ENCODE assay signal across 15 cellular contexts in the genomic region with DNA sequence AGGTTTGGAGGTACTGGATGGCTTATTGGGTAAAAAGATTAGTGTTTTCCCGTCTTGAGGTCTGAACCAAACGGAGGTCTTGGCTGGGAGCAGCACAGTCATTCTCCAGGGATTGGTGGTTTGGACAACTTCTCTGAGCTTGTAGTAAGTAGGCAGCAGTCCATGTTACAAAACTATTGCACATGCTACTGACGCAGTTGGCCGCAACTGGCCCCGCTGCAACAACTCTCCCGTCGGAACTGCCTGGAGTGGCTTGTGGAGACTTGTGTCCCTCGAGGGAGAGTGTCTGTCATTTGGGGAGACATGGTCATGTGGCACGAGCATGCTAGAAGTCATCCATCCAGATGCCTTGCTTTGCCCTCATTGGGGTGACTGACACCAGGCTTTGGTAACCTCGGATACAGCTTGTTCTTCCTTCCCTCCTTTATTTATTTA.
A peak's percentile ranks its signal among the peaks of the same experiment; 100 is the strongest.
DNase-seq lines count a peak whose midpoint lies in the region; TF ChIP-seq lines count a peak whose summit lies in the region.
"Had no signal": no experiment of that assay in that cellular context is flagged by ENCODE, and none has a peak within 500 bp of the region (broad histone marks: within the 10 kb centered on the region; RNA-seq: fewer than 3 reads in every experiment).

No MANE protein-coding gene starts in this region.

- H3F3A ChIP-seq in neural progenitor cell (ENCODE audit: low read depth), result no peaks in the 10 kb centered on the region

- H3K4me3 Mint-ChIP-seq in neural progenitor cell, result peak overlapping the region; percentile 28
- H3K4me3 Mint-ChIP-seq: activated CD8-positive, alpha-beta T cell treated with anti-CD3 and anti-CD28 coated beads, Interleukin-2, amount 10 ng/mL, durations not matched to agents 7 days and 5 days; naive thymus-derived CD4-positive, alpha-beta T cell; T-helper 2 cell treated with Interferon-gamma antibody and Interleukin-4, amounts not matched to agents 5 μg/mL and 100 μg/mL, for 36 hours had no signal

- H3K79me2 ChIP-seq in neural progenitor cell (ENCODE audit: low read depth), result no peaks in the 10 kb centered on the region

- peaks cover 2% of the 10 kb centered on the region for H3K36me3 Mint-ChIP-seq in neural progenitor cell
- H3K36me3 Mint-ChIP-seq: naive thymus-derived CD4-positive, alpha-beta T cell had no signal

- TF ChIP-seq POLR2A in adrenal gland (IDR thresholded peaks at IDR 0.05), result no peak

- H3K27ac Mint-ChIP-seq in neural progenitor cell, result peak overlapping the region; percentile 58
- H3K27ac Mint-ChIP-seq: activated CD8-positive, alpha-beta T cell treated with anti-CD3 and anti-CD28 coated beads, Interleukin-2, amount 10 ng/mL, durations not matched to agents 7 days and 5 days; naive thymus-derived CD4-positive, alpha-beta T cell; T-helper 2 cell treated with Interferon-gamma antibody and Interleukin-4, amounts not matched to agents 5 μg/mL and 100 μg/mL, for 36 hours had no signal

- H3K4me2 ChIP-seq in neural progenitor cell, result no peak overlapping the region

- H3K27me3 ChIP-seq in adrenal gland (no peaks in the 10 kb centered on the region), neural progenitor cell (no peaks in the 10 kb centered on the region), H7 (ENCODE audit: control insufficient read depth, insufficient read depth, low read length) (no peaks in the 10 kb centered on the region)

- no peaks in the 10 kb centered on the region for H3K36me3 ChIP-seq in adrenal gland (replicated peaks in 1 of 2)
- H3K36me3 ChIP-seq in neural progenitor cell, result no peaks in the 10 kb centered on the region
- no peaks in the 10 kb centered on the region for H3K36me3 ChIP-seq in H7 (replicated peaks; ENCODE audit: control insufficient read depth, insufficient read depth, low read length)
- H3K36me3 ChIP-seq: HAP-1 had no signal

- H3K27ac ChIP-seq in adrenal gland, result peak overlapping the region in 3 of 5 donors; percentile 28 to 80 (median 72)
- no peak overlapping the region for H3K27ac ChIP-seq in neural progenitor cell

- peaks cover 17% of the 10 kb centered on the region for H3K27me3 Mint-ChIP-seq in neural progenitor cell (ENCODE audit: insufficient read depth, low read depth)

- peaks cover 24 to 62% of the 10 kb centered on the region in 2 donors for H3K4me1 ChIP-seq in adrenal gland (replicated peaks in 1 of 2)
- H3K4me1 ChIP-seq in neural progenitor cell, result peaks cover 4% of the 10 kb centered on the region

- intact Hi-C loops in adrenal gland (cut with DNase I), result loop anchor here in 1 of 2 donors (10.0 kb wide), 1 partner anchor 394 kb away; no protein-coding TSS in a partner anchor

- H3K9me3 ChIP-seq in adrenal gland (replicated peaks in 1 of 3), result no peaks in the 10 kb centered on the region
- no peaks in the 10 kb centered on the region for H3K9me3 ChIP-seq in neural progenitor cell (ENCODE audit: low read depth)
- H3K9me3 ChIP-seq: HAP-1 had no signal

- 72 to 95% (median 80%) methylated on average over 4 to 10 of the region's 10 CpGs for WGBS in adrenal gland, 4 donors

- no peak overlapping the region for H2AFZ ChIP-seq in neural progenitor cell (replicated peaks)

- H4K20me1 ChIP-seq in neural progenitor cell (ENCODE audit: low read depth), result no peaks in the 10 kb centered on the region

- H3K9me3 Mint-ChIP-seq in neural progenitor cell, result peaks cover 3% of the 10 kb centered on the region
- H3K9me3 Mint-ChIP-seq: naive thymus-derived CD4-positive, alpha-beta T cell; T-helper 2 cell treated with Interferon-gamma antibody and Interleukin-4, amounts not matched to agents 5 μg/mL and 100 μg/mL, for 36 hours had no signal

- DNase-seq in adrenal gland (peak in 6 of 7 donors; percentile 27 to 81 (median 49)), fibroblast of the conjunctiva (ENCODE audit: low read depth) (peak; percentile 100), neural progenitor cell (ENCODE audit: low spot score) (no peak), ureter (ENCODE audit: low spot score) (peak; percentile 71), SHP77 treated with DMSO at 0.1 percent for 48 hours (lab: John Stamatoyannopoulos, UW) (no peak), NCI-H2171 treated with DMSO at 0.1 percent for 48 hours (lab: John Stamatoyannopoulos, UW) (no peak), H7 (no peak)
- no peak for DNase-seq in stimulated activated CD8-positive, alpha-beta memory T cell treated with anti-CD3 and anti-CD28 coated beads, Interleukin-4, amount 100 ng/mL, for 48 hours
- DNase-seq: activated CD8-positive, alpha-beta T cell treated with anti-CD3 and anti-CD28 coated beads, Interleukin-2, amount 10 ng/mL, durations not matched to agents 7 days and 5 days; activated naive CD4-positive, alpha-beta T cell treated with anti-CD3 and anti-CD28 coated beads, Interleukin-2, amount 50 U/mL, for 16 hours; COR-L47; naive thymus-derived CD4-positive, alpha-beta T cell; NCI-H2081 treated with DMSO at 0.1 percent for 48 hours had no signal

- peaks cover 94% of the 10 kb centered on the region for H3K4me1 Mint-ChIP-seq in neural progenitor cell

- no peak overlapping the region for H3K9ac ChIP-seq in neural progenitor cell

- no peak overlapping the region for H3K4me3 ChIP-seq in adrenal gland
- H3K4me3 ChIP-seq in neural progenitor cell, result no peak overlapping the region
- H3K4me3 ChIP-seq in H7 (ENCODE audit: insufficient read depth, low read depth, low read length), result no peak overlapping the region
- H3K4me3 ChIP-seq: HAP-1 had no signal

- no peak for TF ChIP-seq CTCF in adrenal gland (IDR thresholded peaks at IDR 0.05)
- TF ChIP-seq CTCF in neural progenitor cell (IDR thresholded peaks at IDR 0.05), result no peak

Comparison
In these comparisons a context has a peak if more than half of its experiments do, and no peak if none do; other contexts are left out.
1. DNase-seq: peak in adrenal gland (6 of 7), fibroblast of the conjunctiva (single experiment) and ureter (single experiment); none in neural progenitor cell (single experiment), SHP77 treated with DMSO at 0.1 percent for 48 hours (single experiment), NCI-H2171 treated with DMSO at 0.1 percent for 48 hours (single experiment), stimulated activated CD8-positive, alpha-beta memory T cell treated with anti-CD3 and anti-CD28 coated beads, Interleukin-4, amount 100 ng/mL, for 48 hours (single experiment) and H7 (single experiment).